Comparison of ENCODE assay signal across 17 cellular contexts in genomic region chr18:23627964-23628363, GRCh38. TPM values are rescaled to one million over a fixed set of nuclear protein-coding genes. Genes with fewer than 3 reads are reported as not detected.
DNase-seq lines count a peak whose midpoint lies in the region; ATAC-seq, FAIRE-seq and TF ChIP-seq lines count a peak whose summit lies in the region.
"Had no signal": no experiment of that assay in that cellular context is flagged by ENCODE, and none has a peak within 500 bp of the region (broad histone marks: within the 10 kb centered on the region; RNA-seq: fewer than 3 reads in every experiment).

No MANE protein-coding gene starts in this region.

- peak; percentile 28 for FAIRE-seq in RCC 7860 (lab: Jason Lieb, UNC)
- FAIRE-seq: G401.6 had no signal

- TF ChIP-seq RAD21 in HCT116 (IDR thresholded peaks at IDR 0.05; ENCODE audit: low read depth): no peak

- H3K27ac ChIP-seq in HCT116 (ENCODE audit: low read depth, low read length): peak overlapping the region; percentile 30; the same call in 1 of the 2 replicates
- peak overlapping the region; percentile 92 for H3K27ac ChIP-seq in epithelial cell of prostate
- H3K27ac ChIP-seq: SJSA1 had no signal

- H4K20me1 ChIP-seq in HCT116 (ENCODE audit: insufficient read depth): no peaks in the 10 kb centered on the region

- no peak for TF ChIP-seq CTCF in HCT116 (IDR thresholded peaks at IDR 0.05 in 2 of 3, conservative IDR thresholded peaks at IDR 0.05 in 1 of 3; ENCODE audit: borderline replicate concordance in 1 of 3, insufficient read depth in 1 of 3, low read depth in 2 of 3, low read length in 2 of 3)

- POLR2A ChIA-PET in HCT116 (lab: Charles Lee): interaction anchor here (1.7 kb wide), 1 partner anchor 11 kb away, joined by 4 read pairs; no protein-coding TSS in a partner anchor

- no peaks in the 10 kb centered on the region for H3K9me2 ChIP-seq in HCT116 (ENCODE audit: insufficient read depth)

- BruUV-seq in HCT116 (replicated peaks; lab: Mats Ljungman, UMichigan): no TSS peak

- no peaks in the 10 kb centered on the region for H3K36me3 ChIP-seq in HCT116 (ENCODE audit: control insufficient read depth in 1 of 2, insufficient read depth in 2 of 2, low read length in 2 of 2)
- H3K36me3 ChIP-seq in skeletal muscle satellite cell (ENCODE audit: insufficient read depth, low read length): no peaks in the 10 kb centered on the region
- H3K36me3 ChIP-seq: SJSA1 had no signal

- H3K27me3 ChIP-seq in HCT116 (ENCODE audit: insufficient read depth, low read length) (no peaks in the 10 kb centered on the region), skeletal muscle satellite cell (ENCODE audit: control insufficient read depth, insufficient read depth, low read length) (peaks cover 6% of the 10 kb centered on the region)
- H3K27me3 ChIP-seq: SJSA1 had no signal

- H3K9ac ChIP-seq in HCT116 (ENCODE audit: low read length) (no peak overlapping the region), skeletal muscle satellite cell (ENCODE audit: low read depth, low read length) (peak overlapping the region; percentile 4)

- H2AFZ ChIP-seq in HCT116 (ENCODE audit: low read depth, low read length, poor library complexity, severe bottlenecking): no peak overlapping the region

- H3K4me2 ChIP-seq in HCT116 (ENCODE audit: low read length): peak overlapping the region; percentile 48
- H3K4me2 ChIP-seq in skeletal muscle satellite cell (ENCODE audit: low read length): peak overlapping the region; percentile 61

- DNase-seq in HCT116 (ENCODE audit: low read depth, low spot score) (no peak), RCC 7860 (ENCODE audit: low spot score) (no peak), epithelial cell of prostate (ENCODE audit: low read depth, low spot score) (no peak), HPDE6-E6E7 (ENCODE audit: extremely low spot score) (no peak), left lobe of liver (ENCODE audit: low spot score) (no peak), NCI-H1092 treated with DMSO at 0.1 percent for 48 hours (lab: John Stamatoyannopoulos, UW) (no peak)
- DNase-seq: Kasumi-1, NCI-H1105 treated with DMSO at 0.1 percent for 48 hours, NCI-H1694, NCI-H2081 treated with DMSO at 0.1 percent for 48 hours, NCI-H446 treated with DMSO at 0.1 percent for 48 hours had no signal

- H3K9me3 ChIP-seq in HCT116 (ENCODE audit: control insufficient read depth in 1 of 2, insufficient read depth in 1 of 2, low read depth in 1 of 2, low read length in 2 of 2): no peaks in the 10 kb centered on the region
- H3K9me3 ChIP-seq in skeletal muscle satellite cell (replicated peaks; ENCODE audit: low read length): no peaks in the 10 kb centered on the region
- H3K9me3 ChIP-seq: SJSA1 had no signal

- H3K4me1 ChIP-seq in HCT116 (ENCODE audit: control insufficient read depth in 1 of 2, insufficient read depth in 2 of 2, low read length in 2 of 2): peaks cover 38 to 41% of the 10 kb centered on the region in 2 experiments
- H3K4me1 ChIP-seq in skeletal muscle satellite cell (ENCODE audit: control insufficient read depth, insufficient read depth, low read length): peaks cover 36% of the 10 kb centered on the region

- intact Hi-C loops in HCT116 (cut with micrococcal nuclease): no loop called here

- TF ChIP-seq POLR2A in HCT116 (IDR thresholded peaks at IDR 0.05; ENCODE audit: borderline replicate concordance, extremely low read depth, insufficient read depth, insufficient read length): no peak

- RAD21 ChIA-PET in HCT116 (lab: Charles Lee; ENCODE audit: low non-redundant PET in 1 of 2, low total read pairs in 2 of 2, uncharacterized antibody in 2 of 2, unreplicated experiment in 2 of 2): interaction anchor here (1.9 to 3.6 kb wide), 2 partner anchors 75 kb away, joined by 10 to 18 read pairs; no protein-coding TSS in a partner anchor

- ATAC-seq in HCT116 (no peak), HG03196 (IDR thresholded peaks at IDR 0.05; ENCODE audit: unreplicated experiment) (no peak), left lobe of liver (no peak)

- no peak overlapping the region for H3K4me3 ChIP-seq in HCT116 (replicated peaks in 1 of 2; ENCODE audit: low read depth in 1 of 2, low read length in 2 of 2)
- H3K4me3 ChIP-seq in skeletal muscle satellite cell (ENCODE audit: low read length): no peak overlapping the region
- H3K4me3 ChIP-seq: SJSA1 had no signal

- H3K79me2 ChIP-seq in HCT116 (ENCODE audit: insufficient read depth, low read length): no peaks in the 10 kb centered on the region

- CTCF ChIA-PET in HCT116 (lab: Charles Lee): interaction anchor here (1.6 to 13.0 kb wide), 2 partner anchors 76 to 129 kb away, joined by 3 to 178 read pairs; no protein-coding TSS in a partner anchor

TF ChIP-seq in HCT116, 20 proteins besides CTCF, POLR2A, EP300 and RAD21:
- no peak for TF ChIP-seq ZNF274 (IDR thresholded peaks at IDR 0.05; ENCODE audit: low read depth, low read length)

RNA-seq across cellular contexts. Expression of gene ANKRD29, which starts 34.7 kb away (rescaled TPM):
- total RNA-seq in HCT116 (2021; ENCODE audit: unreplicated experiment): 8.8 TPM
- polyA plus RNA-seq in HCT116 (2012): 5.8 and 6.8 TPM in 2 replicates
- 3.0 and 3.3 TPM in 2 replicates for total RNA-seq in skeletal muscle satellite cell (2012; rRNA removed)
- total RNA-seq in left lobe of liver: 0.33 TPM
- total RNA-seq: HT1080 had no signal
- polyA plus RNA-seq: IgD-negative memory B cell had no signal

RNA-seq across cellular contexts. Expression of gene NPC1, which starts 41.7 kb away (rescaled TPM):
- total RNA-seq in HCT116 (2021; ENCODE audit: unreplicated experiment) (51.6 TPM), left lobe of liver (13.3 TPM)
- polyA plus RNA-seq in HCT116 (2012): 47.8 and 68.4 TPM in 2 replicates
- total RNA-seq in skeletal muscle satellite cell (2012; rRNA removed): 38.0 and 72.2 TPM in 2 replicates
